ENCODE assay signal across 18 cellular contexts in the genomic region with DNA sequence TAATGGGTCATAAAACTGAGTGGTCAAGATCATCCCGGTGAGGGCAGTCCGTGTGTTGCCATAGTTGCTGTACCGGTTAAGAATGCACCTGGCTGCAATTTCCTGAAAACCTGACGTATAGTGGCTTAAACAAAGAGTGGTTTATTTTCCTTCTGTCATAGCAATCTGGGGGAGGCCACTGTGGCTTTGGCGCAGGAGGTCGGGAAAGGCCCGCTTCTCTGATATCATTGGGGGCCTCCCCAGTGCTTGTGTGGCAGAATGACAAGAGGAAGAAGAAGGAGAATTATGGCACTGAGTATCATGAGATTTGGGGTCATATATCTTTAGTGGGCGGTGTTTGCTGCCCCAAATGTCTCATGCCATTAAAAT. TPM values are rescaled to one million over a fixed set of nuclear protein-coding genes. Genes with fewer than 3 reads are reported as not detected.
A peak's percentile ranks its signal among the peaks of the same experiment; 100 is the strongest.
DNase-seq lines count a peak whose midpoint lies in the region; ATAC-seq and TF ChIP-seq lines count a peak whose summit lies in the region.
"Had no signal": no experiment of that assay in that cellular context is flagged by ENCODE, and none has a peak within 500 bp of the region (broad histone marks: within the 10 kb centered on the region; RNA-seq: fewer than 3 reads in every experiment).

No MANE protein-coding gene starts in this region.

- CTCF ChIA-PET in CD4-positive, alpha-beta memory T cell (lab: Charles Lee; ENCODE audit: partially characterized antibody): no interaction called here

- no CpG with 5 or more reads among the region's 8 CpGs for WGBS in mesendoderm (ENCODE audit: extremely low coverage, insufficient coverage, low lambda C conversion rate)

- H2BK5ac ChIP-seq in mesendoderm (ENCODE audit: low read length): no peak overlapping the region

- ATAC-seq in GM21723 (IDR thresholded peaks at IDR 0.05; ENCODE audit: unreplicated experiment) (peak; percentile 45), HG02798 (IDR thresholded peaks at IDR 0.05; ENCODE audit: poor library complexity, unreplicated experiment) (no peak)
- peak; percentile 56 to 63 for ATAC-seq in activated T-cell treated with anti-CD3 and anti-CD28 coated beads, Interleukin-2, amount 50 U/mL, for 4 hours
- ATAC-seq: A549, right lobe of liver had no signal

- no peaks in the 10 kb centered on the region for H3K27me3 ChIP-seq in CD4-positive, alpha-beta memory T cell (ENCODE audit: insufficient read depth, low read length)
- no peaks in the 10 kb centered on the region for H3K27me3 ChIP-seq in mesendoderm (ENCODE audit: insufficient read depth, low read length, poor library complexity)
- H3K27me3 ChIP-seq: right lobe of liver had no signal

- no peak overlapping the region for H3K4me3 ChIP-seq in CD4-positive, alpha-beta memory T cell (ENCODE audit: low read length in 2 of 2)
- no peak overlapping the region for H3K4me3 ChIP-seq in mesendoderm (ENCODE audit: low read length)
- H3K4me3 ChIP-seq: A549, right lobe of liver had no signal

- no peak overlapping the region for H3K4me3 Mint-ChIP-seq in T-helper 2 cell treated with Interferon-gamma antibody and Interleukin-4, amounts not matched to agents 5 μg/mL and 100 μg/mL, for 36 hours
- H3K4me3 Mint-ChIP-seq in activated T-cell treated with anti-CD3 and anti-CD28 coated beads, Interleukin-2, amount 50 U/mL, for 4 hours: no peak overlapping the region
- no peak overlapping the region for H3K4me3 Mint-ChIP-seq in osteocyte (ENCODE audit: unreplicated experiment)
- H3K4me3 Mint-ChIP-seq in CD4-positive, alpha-beta memory T cell: no peak overlapping the region
- H3K4me3 Mint-ChIP-seq: IgD-negative memory B cell, naive B cell had no signal

- H3K9me3 ChIP-seq in CD4-positive, alpha-beta memory T cell (ENCODE audit: control insufficient read depth in 1 of 2, low read length in 2 of 2): no peaks in the 10 kb centered on the region
- H3K9me3 ChIP-seq: A549, right lobe of liver had no signal

- H3K9ac ChIP-seq in mesendoderm (ENCODE audit: low read length): no peak overlapping the region

- peaks cover 1% of the 10 kb centered on the region for H3K27me3 Mint-ChIP-seq in T-helper 2 cell treated with Interferon-gamma antibody and Interleukin-4, amounts not matched to agents 5 μg/mL and 100 μg/mL, for 36 hours (ENCODE audit: low read depth)
- H3K27me3 Mint-ChIP-seq in activated T-cell treated with anti-CD3 and anti-CD28 coated beads, Interleukin-2, amount 50 U/mL, for 4 hours (ENCODE audit: low read depth): peaks cover 3% of the 10 kb centered on the region
- no peaks in the 10 kb centered on the region for H3K27me3 Mint-ChIP-seq in osteocyte (ENCODE audit: unreplicated experiment)
- peaks cover 0 to 9% of the 10 kb centered on the region in 2 donors for H3K27me3 Mint-ChIP-seq in CD4-positive, alpha-beta memory T cell
- H3K27me3 Mint-ChIP-seq: naive B cell had no signal

- no peak overlapping the region for H3K23ac ChIP-seq in mesendoderm (ENCODE audit: low read length)

- no peak overlapping the region for H2AK5ac ChIP-seq in mesendoderm (ENCODE audit: low read length)

- H4K8ac ChIP-seq in mesendoderm (ENCODE audit: low read depth, low read length): no peak overlapping the region

- H3K9me3 Mint-ChIP-seq in T-helper 2 cell treated with Interferon-gamma antibody and Interleukin-4, amounts not matched to agents 5 μg/mL and 100 μg/mL, for 36 hours: no peaks in the 10 kb centered on the region
- H3K9me3 Mint-ChIP-seq in activated T-cell treated with anti-CD3 and anti-CD28 coated beads, Interleukin-2, amount 50 U/mL, for 4 hours: no peaks in the 10 kb centered on the region
- H3K9me3 Mint-ChIP-seq in osteocyte (ENCODE audit: unreplicated experiment): peaks cover 5% of the 10 kb centered on the region
- H3K9me3 Mint-ChIP-seq in CD4-positive, alpha-beta memory T cell: no peaks in the 10 kb centered on the region
- H3K9me3 Mint-ChIP-seq: IgD-negative memory B cell, naive B cell had no signal

- H3K4ac ChIP-seq in mesendoderm (ENCODE audit: low read depth, low read length): no peak overlapping the region

- no peak overlapping the region for H3K4me2 ChIP-seq in mesendoderm (ENCODE audit: low read length)
- H3K4me2 ChIP-seq: A549 had no signal

- no peak overlapping the region for H4K5ac ChIP-seq in mesendoderm (ENCODE audit: low read length)

- no peaks in the 10 kb centered on the region for H3K79me1 ChIP-seq in mesendoderm (ENCODE audit: low read length)

- POLR2A ChIA-PET in CD4-positive, alpha-beta memory T cell (lab: Charles Lee; ENCODE audit: partially characterized antibody): no interaction called here

- no peak for TF ChIP-seq CTCF in osteocyte (IDR thresholded peaks at IDR 0.05)

- no peak overlapping the region for H2BK15ac ChIP-seq in mesendoderm (replicated peaks; ENCODE audit: low read depth)

- H2BK120ac ChIP-seq in mesendoderm (ENCODE audit: low read depth, low read length): no peak overlapping the region

- H3K27ac ChIP-seq in CD4-positive, alpha-beta memory T cell (ENCODE audit: low read depth, low read length): no peak overlapping the region
- H3K27ac ChIP-seq in mesendoderm (ENCODE audit: low read depth, low read length): no peak overlapping the region
- H3K27ac ChIP-seq: A549, right lobe of liver, VCaP had no signal

- peaks cover 20% of the 10 kb centered on the region for H3K4me1 Mint-ChIP-seq in T-helper 2 cell treated with Interferon-gamma antibody and Interleukin-4, amounts not matched to agents 5 μg/mL and 100 μg/mL, for 36 hours (ENCODE audit: low read depth)
- H3K4me1 Mint-ChIP-seq in activated T-cell treated with anti-CD3 and anti-CD28 coated beads, Interleukin-2, amount 50 U/mL, for 4 hours (ENCODE audit: low read depth): peaks cover 12% of the 10 kb centered on the region
- peaks cover 20% of the 10 kb centered on the region for H3K4me1 Mint-ChIP-seq in osteocyte (ENCODE audit: unreplicated experiment)
- H3K4me1 Mint-ChIP-seq in CD4-positive, alpha-beta memory T cell: peaks cover 0 to 3% (median 0%) of the 10 kb centered on the region in 4 donors

- no peak overlapping the region for H3K27ac Mint-ChIP-seq in T-helper 2 cell treated with Interferon-gamma antibody and Interleukin-4, amounts not matched to agents 5 μg/mL and 100 μg/mL, for 36 hours
- no peak overlapping the region for H3K27ac Mint-ChIP-seq in osteocyte (ENCODE audit: unreplicated experiment)
- H3K27ac Mint-ChIP-seq in CD4-positive, alpha-beta memory T cell: peak overlapping the region in 1 of 7 donors; percentile 32
- H3K27ac Mint-ChIP-seq: IgD-negative memory B cell had no signal

- H3K36me3 Mint-ChIP-seq in T-helper 2 cell treated with Interferon-gamma antibody and Interleukin-4, amounts not matched to agents 5 μg/mL and 100 μg/mL, for 36 hours (ENCODE audit: low read depth): no peaks in the 10 kb centered on the region
- H3K36me3 Mint-ChIP-seq in activated T-cell treated with anti-CD3 and anti-CD28 coated beads, Interleukin-2, amount 50 U/mL, for 4 hours (ENCODE audit: insufficient read depth): no peaks in the 10 kb centered on the region
- H3K36me3 Mint-ChIP-seq in osteocyte (ENCODE audit: unreplicated experiment): peaks cover 2% of the 10 kb centered on the region
- H3K36me3 Mint-ChIP-seq in CD4-positive, alpha-beta memory T cell: peaks cover 0 to 5% of the 10 kb centered on the region in 2 donors

- H3K79me2 ChIP-seq in mesendoderm (ENCODE audit: control insufficient read depth, insufficient read depth, low read length): no peaks in the 10 kb centered on the region

- intact Hi-C loops in CD4-positive, alpha-beta memory T cell (cut with micrococcal nuclease): no loop called here

- no peaks in the 10 kb centered on the region for H3K36me3 ChIP-seq in CD4-positive, alpha-beta memory T cell (ENCODE audit: insufficient read depth, low read length)
- no peaks in the 10 kb centered on the region for H3K36me3 ChIP-seq in mesendoderm (ENCODE audit: control insufficient read depth, insufficient read depth, low read length)
- H3K36me3 ChIP-seq: right lobe of liver had no signal

- H3K56ac ChIP-seq in mesendoderm (ENCODE audit: low read length): no peak overlapping the region

- no peaks in the 10 kb centered on the region for H3K4me1 ChIP-seq in CD4-positive, alpha-beta memory T cell (ENCODE audit: insufficient read depth, low read length)
- H3K4me1 ChIP-seq in mesendoderm (ENCODE audit: control insufficient read depth, low read depth, low read length): peaks cover 3% of the 10 kb centered on the region
- H3K4me1 ChIP-seq: A549, right lobe of liver had no signal

- peak; percentile 61 for DNase-seq in T-helper 2 cell treated with Interferon-gamma antibody and Interleukin-4, amounts not matched to agents 5 μg/mL and 100 μg/mL, for 36 hours (ENCODE audit: low spot score)
- DNase-seq in T-helper 2 cell: no peak
- DNase-seq in activated T-cell treated with anti-CD3 and anti-CD28 coated beads, Interleukin-2, amount 50 U/mL, for 4 hours: no peak
- peak; percentile 40 for DNase-seq in osteocyte (ENCODE audit: extremely low spot score, unreplicated experiment)
- DNase-seq in CD4-positive, alpha-beta memory T cell: no peak
- no peak for DNase-seq in mesendoderm
- DNase-seq: Calu3, head of caudate nucleus, naive B cell, NCI-H187 treated with DMSO at 0.1 percent for 48 hours, right lobe of liver had no signal

- H3K18ac ChIP-seq in mesendoderm (ENCODE audit: low read length): no peak overlapping the region

RNA-seq across cellular contexts. Expression of gene C2orf92, which starts 4.4 kb away (rescaled TPM):
- total RNA-seq in activated T-cell treated with anti-CD3 and anti-CD28 coated beads, Interleukin-2, amount 50 U/mL, for 4 hours: 1 to 10 TPM; 3.3 to 4.4 (median 4.0) TPM
- 13.7 and 15.0 TPM in 2 replicates for total RNA-seq in osteocyte
- total RNA-seq in CD4-positive, alpha-beta memory T cell: 10 to 100 TPM; 13.0 to 13.3 TPM
- not detected for polyA plus RNA-seq in CD4-positive, alpha-beta memory T cell
- 1.7 TPM for polyA plus RNA-seq in mesendoderm (2013, experiment 1 of 2)
- 1.7 TPM for polyA plus RNA-seq in mesendoderm (2013, experiment 2 of 2)

RNA-seq across cellular contexts. Expression of gene ACTR1B, which starts 10.1 kb away (rescaled TPM):
- 10 to 100 TPM; 66.3 to 70.7 (median 67.1) TPM for total RNA-seq in activated T-cell treated with anti-CD3 and anti-CD28 coated beads, Interleukin-2, amount 50 U/mL, for 4 hours
- total RNA-seq in osteocyte: 54.4 and 56.6 TPM in 2 replicates
- total RNA-seq in CD4-positive, alpha-beta memory T cell: 10 to 100 TPM; 96.1 to 97.6 TPM
- polyA plus RNA-seq in CD4-positive, alpha-beta memory T cell: 10 to 100 TPM; 12.0 to 15.5 TPM
- 16.6 TPM for polyA plus RNA-seq in mesendoderm (2013, experiment 1 of 2)
- 16.7 TPM for polyA plus RNA-seq in mesendoderm (2013, experiment 2 of 2)

RNA-seq across cellular contexts. Expression of gene COX5B, which starts 28.0 kb away (rescaled TPM):
- 100 to 1,000 TPM; 198 to 216 (median 215) TPM for total RNA-seq in activated T-cell treated with anti-CD3 and anti-CD28 coated beads, Interleukin-2, amount 50 U/mL, for 4 hours
- total RNA-seq in osteocyte: 185 and 191 TPM in 2 replicates
- total RNA-seq in CD4-positive, alpha-beta memory T cell: 100 to 1,000 TPM; 118 to 120 TPM
- 100 to 1,000 TPM; 339 to 387 TPM for polyA plus RNA-seq in CD4-positive, alpha-beta memory T cell
- 235 TPM for polyA plus RNA-seq in mesendoderm (2013, experiment 1 of 2)
- polyA plus RNA-seq in mesendoderm (2013, experiment 2 of 2): 239 TPM

RNA-seq across cellular contexts. Expression of gene ZAP70, which starts 39.5 kb away (rescaled TPM):
- 100 to 1,000 TPM; 156 to 194 (median 186) TPM for total RNA-seq in activated T-cell treated with anti-CD3 and anti-CD28 coated beads, Interleukin-2, amount 50 U/mL, for 4 hours
- total RNA-seq in osteocyte: 0.44 and 1.1 TPM in 2 replicates
- 100 to 1,000 TPM; 404 to 419 TPM for total RNA-seq in CD4-positive, alpha-beta memory T cell
- 100 to 1,000 TPM; 140 to 149 TPM for polyA plus RNA-seq in CD4-positive, alpha-beta memory T cell
- polyA plus RNA-seq in mesendoderm (2013, experiment 1 of 2): 0.46 TPM
- polyA plus RNA-seq in mesendoderm (2013, experiment 2 of 2): 0.63 TPM
- total RNA-seq: Calu3, epithelial cell of proximal tubule, kidney epithelial cell had no signal

Comparison
In these comparisons a context has a peak if more than half of its experiments do, and no peak if none do; other contexts are left out.
1. DNase-seq: peak in T-helper 2 cell treated with Interferon-gamma antibody and Interleukin-4, amounts not matched to agents 5 μg/mL and 100 μg/mL, for 36 hours (single experiment) and osteocyte (single experiment); none in T-helper 2 cell (0 of 5), activated T-cell treated with anti-CD3 and anti-CD28 coated beads, Interleukin-2, amount 50 U/mL, for 4 hours (single experiment), CD4-positive, alpha-beta memory T cell (0 of 5) and mesendoderm (single experiment).